1 cellular context compared by ENCODE assay signal in genomic region chr20:5595744-5596143, GRCh38.
TF ChIP-seq lines count a peak whose summit lies in the region.

No MANE protein-coding gene starts in this region.

TF ChIP-seq in GM23338, 12 proteins besides CTCF, POLR2A, EP300 and RAD21 (continued from another document):
- TF ChIP-seq ZNF462 (CRISPR knock-in tag; IDR thresholded peaks at IDR 0.05), result no peak
- TF ChIP-seq CREB1 (CRISPR knock-in tag; IDR thresholded peaks at IDR 0.05; ENCODE audit: low read depth), result no peak
- TF ChIP-seq ETS1 (IDR thresholded peaks at IDR 0.05), result no peak
- no peak for TF ChIP-seq ZNF114 (CRISPR knock-in tag; IDR thresholded peaks at IDR 0.05)
- no peak for TF ChIP-seq EZH2phosphoT487 (IDR thresholded peaks at IDR 0.05; ENCODE audit: unreplicated experiment)
- TF ChIP-seq ZNF331 (CRISPR knock-in tag; IDR thresholded peaks at IDR 0.05; ENCODE audit: low read depth), result no peak
- TF ChIP-seq STAT1 (IDR thresholded peaks at IDR 0.05; ENCODE audit: unreplicated experiment), result no peak
- no peak for TF ChIP-seq POLR2AphosphoS5 (IDR thresholded peaks at IDR 0.05; ENCODE audit: low read depth)
- TF ChIP-seq JUNB (IDR thresholded peaks at IDR 0.05; ENCODE audit: unreplicated experiment), result no peak
